ENCODE assay signal across 8 cellular contexts in the genomic region with DNA sequence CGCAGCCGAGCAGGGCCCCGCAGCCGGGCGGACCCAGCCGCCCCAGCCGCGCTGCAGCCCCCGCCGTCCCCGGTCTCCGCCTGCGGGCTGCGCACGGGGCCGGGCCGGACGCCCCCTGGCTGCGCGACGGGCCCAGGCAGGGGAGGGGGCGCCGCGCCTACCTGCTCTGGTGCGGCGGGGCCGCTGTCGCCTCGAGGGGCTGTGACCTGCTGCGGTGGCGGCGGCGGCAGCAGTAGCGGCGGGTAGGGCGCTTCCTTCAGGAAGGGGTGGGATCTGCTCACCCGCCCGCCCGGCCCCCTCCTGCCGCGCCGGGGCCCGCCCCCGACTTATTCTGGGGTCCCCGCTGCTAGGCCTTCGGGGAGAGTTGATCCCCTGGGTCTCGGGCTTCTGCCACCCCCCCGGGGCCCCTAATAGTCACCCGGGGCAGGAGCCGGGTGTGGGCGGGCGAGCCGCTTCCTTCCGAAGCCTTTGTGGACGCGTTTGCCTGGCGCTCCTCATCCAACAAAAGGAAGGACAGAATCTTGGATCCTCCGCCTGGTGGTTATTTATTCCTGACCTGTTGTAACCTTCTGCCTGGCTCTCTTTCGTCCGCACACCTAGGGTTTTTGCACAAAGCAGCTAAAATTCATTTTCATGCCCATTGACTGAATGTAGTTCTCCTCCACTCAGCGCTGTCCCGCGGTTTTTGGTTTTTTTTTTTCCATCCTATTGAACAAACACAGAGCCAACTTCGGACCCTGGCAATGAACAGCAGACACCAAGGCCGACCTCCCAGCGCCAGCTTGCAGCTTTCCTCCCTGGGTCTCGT. TPM values are rescaled to one million over a fixed set of nuclear protein-coding genes. Genes with fewer than 3 reads are reported as not detected.
DNase-seq lines count a peak whose midpoint lies in the region; ATAC-seq and TF ChIP-seq lines count a peak whose summit lies in the region.

TSS of gene TMEM150C (minus strand) at position 244 of the 808 bp plus-strand sequence. CDS start 57,331 bp downstream, outside the sequence.

- peaks cover 0 to 17% (median 14%) of the 10 kb centered on the region in 4 donors for H3K4me1 ChIP-seq in stomach

- no peak for TF ChIP-seq POLR2A in stomach (IDR thresholded peaks at IDR 0.05)

- no peak for TF ChIP-seq EP300 in stomach (IDR thresholded peaks at IDR 0.05)

- no peaks in the 10 kb centered on the region for H3K9me3 Mint-ChIP-seq in activated CD4-positive, alpha-beta T cell treated with anti-CD3 and anti-CD28 coated beads, Interleukin-2, amount 10 ng/mL, durations not matched to agents 24 days and 14 days
- no peaks in the 10 kb centered on the region for H3K9me3 Mint-ChIP-seq in central memory CD8-positive, alpha-beta T cell

- H3K27ac Mint-ChIP-seq in activated CD4-positive, alpha-beta T cell treated with anti-CD3 and anti-CD28 coated beads, Interleukin-2, amount 10 ng/mL, durations not matched to agents 24 days and 14 days = no peak within 1 kb of the TSS
- H3K27ac Mint-ChIP-seq in central memory CD8-positive, alpha-beta T cell (ENCODE audit: low read depth) = no peak within 1 kb of the TSS

- no peaks in the 10 kb centered on the region for H3K36me3 Mint-ChIP-seq in activated CD4-positive, alpha-beta T cell treated with anti-CD3 and anti-CD28 coated beads, Interleukin-2, amount 10 ng/mL, durations not matched to agents 24 days and 14 days (ENCODE audit: low read depth)
- peaks cover 1% of the 10 kb centered on the region for H3K36me3 Mint-ChIP-seq in central memory CD8-positive, alpha-beta T cell (ENCODE audit: insufficient read depth)

- ATAC-seq in central memory CD8-positive, alpha-beta T cell (replicated peaks; ENCODE audit: extremely low read depth, poor library complexity, severe bottlenecking) = peak; percentile 14
- ATAC-seq in GM19467 (IDR thresholded peaks at IDR 0.05; ENCODE audit: unreplicated experiment) (no peak), GM19328 (IDR thresholded peaks at IDR 0.05; ENCODE audit: unreplicated experiment) (no peak)

- peaks cover 10% of the 10 kb centered on the region for H3K4me1 Mint-ChIP-seq in activated CD4-positive, alpha-beta T cell treated with anti-CD3 and anti-CD28 coated beads, Interleukin-2, amount 10 ng/mL, durations not matched to agents 24 days and 14 days
- peaks cover 14% of the 10 kb centered on the region for H3K4me1 Mint-ChIP-seq in central memory CD8-positive, alpha-beta T cell

- H3K9me3 ChIP-seq in stomach = no peaks in the 10 kb centered on the region

- intact Hi-C loops in activated CD4-positive, alpha-beta T cell treated with anti-CD3 and anti-CD28 coated beads, Interleukin-2, amount 10 ng/mL, durations not matched to agents 24 days and 14 days (cut with micrococcal nuclease) = no loop called here
- intact Hi-C loops in stomach (cut with DNase I; ENCODE audit: low total_unique reads) = no loop called here

- DNase-seq in activated CD4-positive, alpha-beta T cell treated with anti-CD3 and anti-CD28 coated beads, Interleukin-2, amount 10 ng/mL, durations not matched to agents 24 days and 14 days = no peak
- no peak for DNase-seq in activated CD4-positive, alpha-beta T cell treated with anti-CD3 and anti-CD28 coated beads, Interleukin-2, amount 50 U/mL, for 1 hour
- DNase-seq in NCI-H460 (ENCODE audit: extremely low read depth, low read depth) (peak; percentile 1), left kidney (ENCODE audit: low read depth, low spot score) (peak; percentile 74), stomach (no peak)
- no peak for DNase-seq in central memory CD8-positive, alpha-beta T cell (ENCODE audit: low spot score in 2 of 2)

- TF ChIP-seq CTCF in stomach (IDR thresholded peaks at IDR 0.05) = peak in 2 of 7 experiments; percentile 9 to 34

- H3K36me3 ChIP-seq in stomach = no peaks in the 10 kb centered on the region

- WGBS in stomach, 5 donors = 3 to 9% (median 6%) methylated on average over 19 to 67 of the region's 67 CpGs

- peaks cover 0 to 26% (median 10%) of the 10 kb centered on the region in 3 donors for H3K27me3 ChIP-seq in stomach

- H3K4me3 ChIP-seq in stomach = peak within 1 kb of the TSS; percentile 61 to 90 (median 72)

- H3K4me3 Mint-ChIP-seq in activated CD4-positive, alpha-beta T cell treated with anti-CD3 and anti-CD28 coated beads, Interleukin-2, amount 10 ng/mL, durations not matched to agents 24 days and 14 days = peak within 1 kb of the TSS; percentile 76
- H3K4me3 Mint-ChIP-seq in central memory CD8-positive, alpha-beta T cell = peak within 1 kb of the TSS; percentile 79

- H3K27me3 Mint-ChIP-seq in activated CD4-positive, alpha-beta T cell treated with anti-CD3 and anti-CD28 coated beads, Interleukin-2, amount 10 ng/mL, durations not matched to agents 24 days and 14 days = peaks cover 52% of the 10 kb centered on the region
- peaks cover 84% of the 10 kb centered on the region for H3K27me3 Mint-ChIP-seq in central memory CD8-positive, alpha-beta T cell

- H3K27ac ChIP-seq in stomach = peak within 1 kb of the TSS in 3 of 5 donors; percentile 29 to 60 (median 36)

RNA-seq across cellular contexts. Expression of gene TMEM150C, which starts in this region (rescaled TPM):
- not detected in 2 replicates for total RNA-seq in activated CD4-positive, alpha-beta T cell treated with anti-CD3 and anti-CD28 coated beads, Interleukin-2, amount 10 ng/mL, durations not matched to agents 24 days and 14 days
- total RNA-seq in NCI-H460 (2014; rRNA removed; shearing (Covaris generic)) = 0.07 and 0.26 TPM in 2 replicates
- polyA plus RNA-seq in NCI-H460 (2014; cell fraction: nucleus; rRNA removed) = 0.04 TPM in 1 of 2 replicates, not detected in the other
- 1 to 10 TPM in 3 of 5 donors, under 1 TPM in 1, not detected in 1; 0.45 to 8.4 (median 4.8) TPM for total RNA-seq in stomach
- 1 to 10 TPM; 2.4 to 5.0 (median 3.9) TPM for polyA plus RNA-seq in stomach

Comparison
In these comparisons a context has a peak if more than half of its experiments do, and no peak if none do; other contexts are left out.
1. Peak in DNase-seq in NCI-H460; RNA of the gene not detected or under 1 TPM.